ENCODE assay signal across 19 cellular contexts in genomic region chr1:234878288-234878687, GRCh38.
"Had no signal": no experiment of that assay in that cellular context is flagged by ENCODE, and none has a peak within 500 bp of the region (broad histone marks: within the 10 kb centered on the region; RNA-seq: fewer than 3 reads in every experiment).

No MANE protein-coding gene starts in this region.

- H3K9me3 ChIP-seq: heart left ventricle, lower lobe of right lung, neutrophil, suprapubic skin, tibial artery had no signal

- DNase-seq: central memory CD4-positive, alpha-beta T cell; cortex of kidney; effector CD8-positive, alpha-beta T cell; foreskin melanocyte; heart left ventricle; hippocampal formation; kidney glomerular epithelial cell; lower lobe of right lung; midbrain; posterior cingulate gyrus; stimulated activated CD4-positive, alpha-beta T cell treated with anti-CD3 and anti-CD28 coated beads, Interleukin-2, amount 100 ng/mL, for 48 hours; stimulated activated naive CD8-positive, alpha-beta T cell treated with anti-CD3 and anti-CD28 coated beads, Interleukin-15, Interleukin-2, amounts not matched to agents 100 U/mL and 50 U/mL, for 24 hours; tibial artery had no signal

- H3K4me2 ChIP-seq: smooth muscle cell had no signal

- H3K4me1 ChIP-seq: tibial artery had no signal

- H3K27me3 Mint-ChIP-seq: memory B cell had no signal

- H3K4me3 ChIP-seq: dorsolateral prefrontal cortex, heart left ventricle, lower lobe of right lung, smooth muscle cell, suprapubic skin, tibial artery had no signal

- ATAC-seq: heart left ventricle; left lobe of liver; lower lobe of right lung; stimulated activated naive CD8-positive, alpha-beta T cell treated with anti-CD3 and anti-CD28 coated beads, Interleukin-15, Interleukin-2, amounts not matched to agents 100 U/mL and 50 U/mL, for 24 hours had no signal

- H3K4me3 Mint-ChIP-seq: memory B cell had no signal

- H3K36me3 ChIP-seq: heart left ventricle, lower lobe of right lung, neutrophil, suprapubic skin, tibial artery had no signal

- H3K27me3 ChIP-seq: dorsolateral prefrontal cortex, heart left ventricle, neutrophil, suprapubic skin, tibial artery had no signal

- H3K36me3 Mint-ChIP-seq: memory B cell had no signal

- H3K27ac ChIP-seq: dorsolateral prefrontal cortex, lower lobe of right lung, neutrophil, suprapubic skin, tibial artery had no signal
